Comparison of ENCODE assay signal across 9 cellular contexts in genomic region chr13:106499905-106500304, GRCh38. TPM values are rescaled to one million over a fixed set of nuclear protein-coding genes. Genes with fewer than 3 reads are reported as not detected.
DNase-seq lines count a peak whose midpoint lies in the region; ATAC-seq and TF ChIP-seq lines count a peak whose summit lies in the region.
"Had no signal": no experiment of that assay in that cellular context is flagged by ENCODE, and none has a peak within 500 bp of the region (broad histone marks: within the 10 kb centered on the region; RNA-seq: fewer than 3 reads in every experiment).

No MANE protein-coding gene starts in this region.

- TF ChIP-seq CTCF in lower leg skin (IDR thresholded peaks at IDR 0.05): no peak

- WGBS in lower leg skin, 2 donors: 62 to 70% methylated on average over 4 of the region's 4 CpGs

- no peak overlapping the region for H3K4me3 ChIP-seq in lower leg skin (ENCODE audit: low read depth, poor library complexity, severe bottlenecking)

- peak; percentile 29 for DNase-seq in ELR (ENCODE audit: low read depth)
- peak; percentile 24 for DNase-seq in H4 (ENCODE audit: low spot score)
- DNase-seq in MV-4-11 (lab: John Stamatoyannopoulos, UW): peak; percentile 93
- no peak for DNase-seq in SW 1271 (lab: John Stamatoyannopoulos, UW)
- DNase-seq in lower leg skin (ENCODE audit: low spot score in 2 of 2): no peak
- no peak for DNase-seq in NK-92 (lab: John Stamatoyannopoulos, UW; ENCODE audit: unreplicated experiment)
- no peak for DNase-seq in stimulated activated naive CD4-positive, alpha-beta T cell treated with Interleukin-2 at 50 U/mL for 16 hours (lab: John Stamatoyannopoulos, UW)
- DNase-seq: stimulated activated naive CD8-positive, alpha-beta T cell treated with anti-CD3 and anti-CD28 coated beads, Interleukin-15, Interleukin-2, amounts not matched to agents 100 U/mL and 50 U/mL, for 24 hours had no signal

- ATAC-seq in esophagus mucosa: peak; percentile 53
- ATAC-seq: stimulated activated naive CD8-positive, alpha-beta T cell treated with anti-CD3 and anti-CD28 coated beads, Interleukin-15, Interleukin-2, amounts not matched to agents 100 U/mL and 50 U/mL, for 24 hours had no signal

- TF ChIP-seq POLR2A in lower leg skin (IDR thresholded peaks at IDR 0.05): no peak

- intact Hi-C loops in lower leg skin (cut with DNase I; ENCODE audit: low total_unique reads): no loop called here

RNA-seq across cellular contexts. Expression of gene EFNB2, which starts 35.6 kb away (rescaled TPM):
- 6.7 and 8.0 TPM in 2 replicates for total RNA-seq in H4 (2014; rRNA removed; shearing (Covaris generic))
- 16.8 TPM for total RNA-seq in esophagus mucosa
- total RNA-seq in lower leg skin: 10 to 100 TPM; 12.1 to 41.3 (median 26.4) TPM

Comparison
In these comparisons a context has a peak if more than half of its experiments do, and no peak if none do; other contexts are left out.
1. DNase-seq: peak in ELR (single experiment), H4 (single experiment) and MV-4-11 (single experiment); none in SW 1271 (0 of 2), lower leg skin (0 of 2), NK-92 (single experiment) and stimulated activated naive CD4-positive, alpha-beta T cell treated with Interleukin-2 at 50 U/mL for 16 hours (single experiment).